22 cellular contexts compared by ENCODE assay signal in genomic region chr12:4979737-4980136, GRCh38.
DNase-seq lines count a peak whose midpoint lies in the region; ATAC-seq, FAIRE-seq and TF ChIP-seq lines count a peak whose summit lies in the region.
"Had no signal": no experiment of that assay in that cellular context is flagged by ENCODE, and none has a peak within 500 bp of the region (broad histone marks: within the 10 kb centered on the region; RNA-seq: fewer than 3 reads in every experiment).

No MANE protein-coding gene starts in this region.

- POLR2A ChIA-PET in SK-N-SH (lab: Yijun Ruan, JAX) (no interaction called here), GM12878 (lab: Charles Lee) (interaction anchor here (0.6 kb wide), 1 partner anchor 105 kb away, joined by 3 read pairs; no protein-coding TSS in a partner anchor)

- H3K9ac ChIP-seq in SK-N-SH: no peak overlapping the region
- H3K9ac ChIP-seq in GM12878 (ENCODE audit: control insufficient read depth, insufficient read depth, low read length): no peak overlapping the region
- H3K9ac ChIP-seq: BLaER1 treated with 17β-estradiol and CSF1 and Interleukin-3, amounts not matched to agents 10 nM and 100 nM had no signal

- H3K4me3 ChIP-seq in SK-N-SH (ENCODE audit: low read depth in 2 of 2, low read length in 1 of 2): no peak overlapping the region
- no peak overlapping the region for H3K4me3 ChIP-seq in GM12878
- H3K4me3 ChIP-seq: A549; BLaER1 treated with 17β-estradiol and CSF1 and Interleukin-3, amounts not matched to agents 10 nM and 100 nM; GM23338 had no signal

- H3F3A ChIP-seq in SK-N-SH (replicated peaks; ENCODE audit: insufficient read depth): no peaks in the 10 kb centered on the region

- peaks cover 0 to 8% of the 10 kb centered on the region in 2 experiments; a peak in 2 of 4 replicates for H3K4me1 ChIP-seq in SK-N-SH (ENCODE audit: control insufficient read depth in 1 of 2, insufficient read depth in 2 of 2, low read depth in 1 of 2, low read length in 1 of 2)
- H3K4me1 ChIP-seq in GM12878 (ENCODE audit: control insufficient read depth, insufficient read depth, low read length): peaks cover 7% of the 10 kb centered on the region; the same call in 1 of the 2 replicates
- H3K4me1 ChIP-seq: A549; BLaER1 treated with 17β-estradiol and CSF1 and Interleukin-3, amounts not matched to agents 10 nM and 100 nM had no signal

- H3K27me3 ChIP-seq in SK-N-SH (ENCODE audit: insufficient read depth) (peaks cover 40% of the 10 kb centered on the region), GM12878 (replicated peaks in 1 of 2; ENCODE audit: control insufficient read depth in 2 of 2, insufficient read depth in 2 of 2, low read length in 1 of 2) (no peaks in the 10 kb centered on the region; a peak in 2 of 4 replicates)
- H3K27me3 ChIP-seq: BLaER1 treated with 17β-estradiol and CSF1 and Interleukin-3, amounts not matched to agents 10 nM and 100 nM had no signal

- in situ Hi-C loops in GM12878 (cut with MboI): no loop called here

- no peak for TF ChIP-seq RAD21 in SK-N-SH (IDR thresholded peaks at IDR 0.05; ENCODE audit: low read length)
- no peak for TF ChIP-seq RAD21 in GM12878 (IDR thresholded peaks at IDR 0.05; ENCODE audit: insufficient read depth, low read depth, low read length)

- H3K36me3 ChIP-seq in SK-N-SH (replicated peaks in 1 of 2; ENCODE audit: control insufficient read depth in 1 of 2, insufficient read depth in 2 of 2, low read length in 1 of 2): no peaks in the 10 kb centered on the region
- no peaks in the 10 kb centered on the region for H3K36me3 ChIP-seq in GM12878 (ENCODE audit: control insufficient read depth in 2 of 2, insufficient read depth in 2 of 2, low read length in 1 of 2)
- H3K36me3 ChIP-seq: BLaER1 treated with 17β-estradiol and CSF1 and Interleukin-3, amounts not matched to agents 10 nM and 100 nM had no signal

- SMC1A ChIA-PET in GM12878 (lab: Charles Lee; ENCODE audit: uncharacterized antibody, unreplicated experiment): no interaction called here

- TF ChIP-seq CTCF in SK-N-SH (IDR thresholded peaks at IDR 0.05): no peak
- TF ChIP-seq CTCF in GM12878 (IDR thresholded peaks at IDR 0.05 in 2 of 3, conservative IDR thresholded peaks at IDR 0.05 in 1 of 3; ENCODE audit: control insufficient read depth in 2 of 3, extremely low read depth in 1 of 3, insufficient read depth in 1 of 3, low read depth in 3 of 3, low read length in 3 of 3): no peak

- H3K9me3 ChIP-seq in SK-N-SH: no peaks in the 10 kb centered on the region
- H3K9me3 ChIP-seq in GM12878 (replicated peaks; ENCODE audit: control insufficient read depth, insufficient read depth, low read length): no peaks in the 10 kb centered on the region; the same call in 2 of the 3 replicates
- H3K9me3 ChIP-seq: A549; BLaER1 treated with 17β-estradiol and CSF1 and Interleukin-3, amounts not matched to agents 10 nM and 100 nM had no signal

- TF ChIP-seq POLR2A in GM12878 (IDR thresholded peaks at IDR 0.05; ENCODE audit: low read depth, low read length): no peak

- CTCF ChIA-PET in SK-N-SH (lab: Yijun Ruan, JAX): interaction anchor here (1.2 kb wide), 1 partner anchor 124 kb away, joined by 3 read pairs; no protein-coding TSS in a partner anchor
- CTCF ChIA-PET in GM12878 (lab: Yijun Ruan, JAX): interaction anchor here (1.0 to 9.5 kb wide), 2 partner anchors 42 to 123 kb away, joined by 3 to 70 read pairs; no protein-coding TSS in a partner anchor

- H4K20me1 ChIP-seq in SK-N-SH (ENCODE audit: insufficient read depth) (no peaks in the 10 kb centered on the region), GM12878 (ENCODE audit: control insufficient read depth, insufficient read depth) (no peaks in the 10 kb centered on the region)
- H4K20me1 ChIP-seq: BLaER1 treated with 17β-estradiol and CSF1 and Interleukin-3, amounts not matched to agents 10 nM and 100 nM had no signal

- H3K4me2 ChIP-seq in SK-N-SH (peak overlapping the region; percentile 64; the same call in 1 of the 2 replicates), GM12878 (ENCODE audit: control insufficient read depth, insufficient read depth) (no peak overlapping the region)
- H3K4me2 ChIP-seq: A549; BLaER1 treated with 17β-estradiol and CSF1 and Interleukin-3, amounts not matched to agents 10 nM and 100 nM; GM23338 had no signal

- RAD21 ChIA-PET in GM12878 (lab: Charles Lee; ENCODE audit: unreplicated experiment): interaction anchor here (0.8 kb wide), 1 partner anchor 122 kb away, joined by 3 read pairs; no protein-coding TSS in a partner anchor

- no peaks in the 10 kb centered on the region for H3K79me2 ChIP-seq in SK-N-SH (ENCODE audit: insufficient read depth)
- no peaks in the 10 kb centered on the region for H3K79me2 ChIP-seq in GM12878 (ENCODE audit: control insufficient read depth, insufficient read depth, low read length)

- no peak for ATAC-seq in SK-N-SH treated with all-trans-retinoic acid at 6 μM for 48 hours
- peak; percentile 63 for ATAC-seq in GM19372 (IDR thresholded peaks at IDR 0.05; ENCODE audit: low read depth, unreplicated experiment)
- peak; percentile 66 for ATAC-seq in GM12878
- ATAC-seq: A549 had no signal

- H3K9me2 ChIP-seq in SK-N-SH: no peaks in the 10 kb centered on the region

- TF ChIP-seq EP300 in SK-N-SH (IDR thresholded peaks at IDR 0.05; ENCODE audit: borderline replicate concordance in 1 of 2, low read depth in 1 of 2, low read length in 1 of 2) (no peak), GM12878 (IDR thresholded peaks at IDR 0.05; ENCODE audit: borderline replicate concordance in 1 of 2, control insufficient read depth in 1 of 2, low read depth in 2 of 2, low read length in 2 of 2) (peak in 1 of 2 experiments; percentile 49; a peak in 1 of 4 replicates)

- no TSS peak for BruUV-seq in GM12878 (replicated peaks; lab: Mats Ljungman, UMichigan)

- no peak overlapping the region for H3K27ac ChIP-seq in SK-N-SH (ENCODE audit: low read depth in 2 of 2, low read length in 1 of 2)
- no peak overlapping the region for H3K27ac ChIP-seq in GM12878 (ENCODE audit: control insufficient read depth, insufficient read depth)
- H3K27ac ChIP-seq: 22Rv1; A549; BLaER1 treated with 17β-estradiol and CSF1 and Interleukin-3, amounts not matched to agents 10 nM and 100 nM had no signal

- intact Hi-C loops in GM12878 (cut with micrococcal nuclease; ENCODE audit: unreplicated experiment): no loop called here

- no peak for FAIRE-seq in GM12878 (lab: Jason Lieb, UNC)
- FAIRE-seq: A549, H54 had no signal

- DNase-seq in SK-N-SH: no peak
- peak; percentile 39 for DNase-seq in GM12878 (ENCODE audit: low read depth, low spot score)
- DNase-seq in GDM1 (lab: John Stamatoyannopoulos, UW): no peak
- no peak for DNase-seq in activated naive CD4-positive, alpha-beta T cell treated with Interleukin-2 at 50 U/mL for 16 hours
- no peak for DNase-seq in AG08395 (ENCODE audit: low spot score)
- DNase-seq: CD4-positive, CD25-positive, alpha-beta regulatory T cell; CD8-positive, alpha-beta memory T cell; COR-L47; DMS 273 treated with DMSO at 0.1 percent for 48 hours; DMS53; DND-41; EL; HCEC 1CT; Kasumi-1; KG1 had no signal

- H2AFZ ChIP-seq in SK-N-SH (ENCODE audit: low read depth) (no peak overlapping the region), GM12878 (ENCODE audit: control insufficient read depth, low read depth, low read length) (no peak overlapping the region)
- H2AFZ ChIP-seq: GM23338 had no signal

TF ChIP-seq in SK-N-SH, 30 proteins besides CTCF, POLR2A, EP300 and RAD21 (continues in another document):
- TF ChIP-seq GATA2 (CRISPR knock-in tag; IDR thresholded peaks at IDR 0.05): no peak
- TF ChIP-seq MAX (IDR thresholded peaks at IDR 0.05; ENCODE audit: low read depth): no peak
- TF ChIP-seq ELF1 (IDR thresholded peaks at IDR 0.05): no peak
- TF ChIP-seq RCOR1 (IDR thresholded peaks at IDR 0.05; ENCODE audit: low read length): no peak
- no peak for TF ChIP-seq FOSL2 (IDR thresholded peaks at IDR 0.05; ENCODE audit: borderline replicate concordance, low read depth)

TF ChIP-seq in SK-N-SH treated with all-trans-retinoic acid at 6 μM for 48 hours, 23 proteins besides CTCF, POLR2A, EP300 and RAD21 (continues in another document):
- TF ChIP-seq BACH2 (CRISPR knock-in tag; IDR thresholded peaks at IDR 0.05; ENCODE audit: borderline replicate concordance) (no peak), GLIS3 (CRISPR knock-in tag; IDR thresholded peaks at IDR 0.05) (no peak), ZNF565 (CRISPR knock-in tag; conservative IDR thresholded peaks at IDR 0.05; ENCODE audit: low read depth) (no peak), ZFP3 (CRISPR knock-in tag; IDR thresholded peaks at IDR 0.05) (no peak), TOX (CRISPR knock-in tag; IDR thresholded peaks at IDR 0.05; ENCODE audit: borderline replicate concordance) (no peak), ZC3H10 (CRISPR knock-in tag; IDR thresholded peaks at IDR 0.05) (no peak), ISL1 (CRISPR knock-in tag; IDR thresholded peaks at IDR 0.05) (no peak)

TF ChIP-seq in GM12878, 131 proteins besides CTCF, POLR2A, EP300 and RAD21 (continues in another document):
- no peak for TF ChIP-seq CBX3 (IDR thresholded peaks at IDR 0.05; ENCODE audit: borderline replicate concordance, low read depth)
- TF ChIP-seq TCF3 (IDR thresholded peaks at IDR 0.05; ENCODE audit: borderline replicate concordance, insufficient read depth, low read depth, low read length): no peak
- TF ChIP-seq ZSCAN29 (IDR thresholded peaks at IDR 0.05): no peak
- TF ChIP-seq POU2F2 (IDR thresholded peaks at IDR 0.05; ENCODE audit: borderline replicate concordance, low read depth, low read length): no peak
- TF ChIP-seq ATF7 (IDR thresholded peaks at IDR 0.05; ENCODE audit: low read depth): no peak
- no peak for TF ChIP-seq SIX5 (IDR thresholded peaks at IDR 0.05; ENCODE audit: low read depth, low read length, severe bottlenecking)
- TF ChIP-seq SKIL (IDR thresholded peaks at IDR 0.05; ENCODE audit: low read depth, poor library complexity, severe bottlenecking): no peak
- no peak for TF ChIP-seq NR2F1 (conservative IDR thresholded peaks at IDR 0.05)
- TF ChIP-seq BHLHE40 (IDR thresholded peaks at IDR 0.05; ENCODE audit: borderline replicate concordance in 1 of 2, low read depth in 2 of 2, low read length in 1 of 2): peak; percentile 26 to 50; a peak in 1 of 4 replicates
- no peak for TF ChIP-seq RELA (IDR thresholded peaks at IDR 0.05; ENCODE audit: borderline replicate concordance, partially characterized antibody)

Comparison
In these comparisons a context has a peak if more than half of its experiments do, and no peak if none do; other contexts are left out.
1. Of the 26 proteins assayed by ChIP-seq in both GM12878 and SK-N-SH: peak only in GM12878: FOXM1, MEF2A, NFIC and RFX5; only in SK-N-SH: none; in both: none; in neither: 21; mixed calls (peak in some experiments, not most) for 1.